8 cellular contexts compared by ENCODE assay signal in the genomic region with DNA sequence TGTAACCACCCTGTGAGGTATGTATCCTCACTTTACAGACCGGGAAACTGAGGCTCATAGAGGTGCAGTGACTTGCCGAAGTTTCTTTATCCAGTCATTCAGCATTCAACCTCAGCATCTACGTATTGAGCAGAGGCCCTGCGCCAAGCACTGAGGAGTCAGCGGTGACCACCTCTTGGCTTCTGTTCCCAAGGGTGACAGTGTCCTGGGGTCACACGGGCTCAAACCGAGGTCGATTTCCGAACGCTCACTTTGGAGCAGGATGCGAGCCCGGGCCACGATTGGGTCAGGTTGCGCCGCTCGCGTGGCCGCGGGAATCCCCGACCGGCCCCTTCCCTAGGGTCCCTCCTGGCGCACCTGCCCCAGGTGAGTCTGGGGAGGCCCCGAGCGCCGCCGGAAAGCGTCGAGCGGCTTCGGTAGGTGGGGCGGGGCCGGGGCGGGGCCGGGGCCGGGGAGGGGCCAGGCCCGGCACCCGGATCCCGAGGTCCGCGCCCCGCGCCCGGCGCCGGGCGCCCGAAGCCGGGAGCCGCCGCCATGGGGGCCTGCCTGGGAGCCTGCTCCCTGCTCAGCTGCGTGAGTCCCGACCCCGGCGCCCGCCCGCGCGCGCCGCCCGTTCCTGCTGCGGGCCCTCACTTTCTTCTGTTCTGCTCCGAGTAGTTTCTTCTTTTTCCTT. TPM values are rescaled to one million over a fixed set of nuclear protein-coding genes. Genes with fewer than 3 reads are reported as not detected.
DNase-seq lines count a peak whose midpoint lies in the region; ATAC-seq, FAIRE-seq and TF ChIP-seq lines count a peak whose summit lies in the region.

A gene (plus strand): TSS at position 482 of the 673 bp plus-strand sequence. CDS start 53 bp downstream, at position 535.

- no peak for TF ChIP-seq EP300 in A549 (IDR thresholded peaks at IDR 0.05)

- intact Hi-C loops in adrenal gland (cut with DNase I), result loop anchor here in 1 of 2 donors (5.0 kb wide), 1 partner anchor 221 kb away; no protein-coding TSS in a partner anchor

- H3F3A ChIP-seq in smooth muscle cell (ENCODE audit: low read depth), result no peaks in the 10 kb centered on the region

- peaks cover 15% of the 10 kb centered on the region for H4K20me1 ChIP-seq in smooth muscle cell (ENCODE audit: low read depth)

- H3K79me2 ChIP-seq in smooth muscle cell (ENCODE audit: low read depth), result no peaks in the 10 kb centered on the region

- no peak for TF ChIP-seq RAD21 in A549 (conservative IDR thresholded peaks at IDR 0.05 in 1 of 2, IDR thresholded peaks at IDR 0.05 in 1 of 2)

- H3K36me3 ChIP-seq in adrenal gland (replicated peaks in 1 of 2) (no peaks in the 10 kb centered on the region), smooth muscle cell (ENCODE audit: low read depth) (no peaks in the 10 kb centered on the region)

- peak; percentile 74 to 78 for ATAC-seq in A549

- TF ChIP-seq POLR2A in A549 (IDR thresholded peaks at IDR 0.05; ENCODE audit: low read length) (peak; percentile 34), adrenal gland (IDR thresholded peaks at IDR 0.05) (peak in 1 of 2 donors; percentile 43)

- no peaks in the 10 kb centered on the region for H3K9me3 ChIP-seq in A549
- H3K9me3 ChIP-seq in adrenal gland (replicated peaks in 1 of 3), result no peaks in the 10 kb centered on the region
- H3K9me3 ChIP-seq in smooth muscle cell (replicated peaks; ENCODE audit: low read depth), result no peaks in the 10 kb centered on the region

- peak within 1 kb of the TSS; percentile 95 for H2AFZ ChIP-seq in smooth muscle cell (ENCODE audit: low read depth)

- peak in 1 of 2 experiments; percentile 28 for DNase-seq in A549 (ENCODE audit: low read depth in 1 of 2, low spot score in 1 of 2)
- peak; percentile 80 for DNase-seq in GM10248 (ENCODE audit: extremely low spot score)
- peak; percentile 59 for DNase-seq in NCI-H146 (lab: John Stamatoyannopoulos, UW)
- peak in 5 of 7 donors; percentile 35 to 63 (median 47) for DNase-seq in adrenal gland
- no peak for DNase-seq in smooth muscle cell (lab: John Stamatoyannopoulos, UW; ENCODE audit: unreplicated experiment)
- no peak for DNase-seq in foreskin melanocyte
- DNase-seq in HCEC 1CT, result no peak

- TF ChIP-seq CTCF in A549 (IDR thresholded peaks at IDR 0.05) (no peak), GM10248 (IDR thresholded peaks at IDR 0.05; ENCODE audit: control extremely low read depth, extremely low read depth, low read depth, missing control alignments) (no peak), adrenal gland (IDR thresholded peaks at IDR 0.05) (no peak), smooth muscle cell (IDR thresholded peaks at IDR 0.05; ENCODE audit: borderline replicate concordance, insufficient read depth, poor library complexity, severe bottlenecking) (no peak)

- no peak for FAIRE-seq in A549 (lab: Jason Lieb, UNC)

- H3K4me3 ChIP-seq in A549 (peak within 1 kb of the TSS; percentile 62), adrenal gland (peak within 1 kb of the TSS; percentile 38 to 86 (median 59)), iPS-11a (ENCODE audit: low read depth, low read length) (peak within 1 kb of the TSS; percentile 84), smooth muscle cell (peak within 1 kb of the TSS; percentile 73)

- 2% methylated on average over 16 of the region's 63 CpGs for WGBS in A549 (ENCODE audit: missing lambda C conversion rate)
- 2 to 31% (median 4%) methylated on average over 5 to 63 of the region's 63 CpGs for WGBS in adrenal gland, 4 donors
- WGBS in smooth muscle cell (ENCODE audit: low lambda C conversion rate), result 8% methylated on average over 26 of the region's 63 CpGs

- CTCF ChIA-PET in A549 (lab: Yijun Ruan, JAX), result interaction anchor here (4.8 to 6.3 kb wide), 2 partner anchors 10 to 17 kb away, joined by 29 to 49 read pairs; no protein-coding TSS in a partner anchor
- CTCF ChIA-PET in GM10248 (lab: Yijun Ruan, JAX), result interaction anchor here (0.7 to 2.7 kb wide), 3 partner anchors 9 to 28 kb away, joined by 3 to 15 read pairs (median 11); no protein-coding TSS in a partner anchor

- POLR2A ChIA-PET in A549 (lab: Yijun Ruan, JAX) (no interaction called here), GM10248 (lab: Yijun Ruan, JAX) (no interaction called here)

- H3K27me3 ChIP-seq in adrenal gland, result peaks cover 3% of the 10 kb centered on the region
- H3K27me3 ChIP-seq in smooth muscle cell (ENCODE audit: low read depth), result peaks cover 10% of the 10 kb centered on the region

- peaks cover 13% of the 10 kb centered on the region for H3K4me1 ChIP-seq in A549
- H3K4me1 ChIP-seq in adrenal gland (replicated peaks in 1 of 2), result peaks cover 5 to 14% of the 10 kb centered on the region in 2 donors
- peaks cover 11% of the 10 kb centered on the region for H3K4me1 ChIP-seq in smooth muscle cell (ENCODE audit: low read depth)

- peak within 1 kb of the TSS; percentile 98 for H3K4me2 ChIP-seq in A549
- peak within 1 kb of the TSS; percentile 96 for H3K4me2 ChIP-seq in smooth muscle cell

- H3K9ac ChIP-seq in smooth muscle cell (ENCODE audit: low read depth), result peak within 1 kb of the TSS; percentile 77

- H3K27ac ChIP-seq in A549 (peak within 1 kb of the TSS; percentile 69 to 97), adrenal gland (peak within 1 kb of the TSS in 3 of 5 donors; percentile 20 to 69 (median 26)), smooth muscle cell (ENCODE audit: low read depth) (no peak within 1 kb of the TSS)

TF ChIP-seq in A549, 52 proteins besides CTCF, POLR2A, EP300 and RAD21:
- TF ChIP-seq JUN (IDR thresholded peaks at IDR 0.05) (no peak; a peak in 1 of 5 replicates), POLR2AphosphoS2 (conservative IDR thresholded peaks at IDR 0.05; ENCODE audit: low read length) (no peak), HDAC2 (IDR thresholded peaks at IDR 0.05) (no peak), JUNB (IDR thresholded peaks at IDR 0.05) (no peak), RCOR1 (IDR thresholded peaks at IDR 0.05; ENCODE audit: low read depth, low read length) (no peak), FOXS1 (CRISPR knock-in tag; IDR thresholded peaks at IDR 0.05) (no peak), EHF (CRISPR knock-in tag; IDR thresholded peaks at IDR 0.05) (no peak), NR3C1 (IDR thresholded peaks at IDR 0.05) (no peak), FOSB (CRISPR knock-in tag; IDR thresholded peaks at IDR 0.05) (no peak)
- TF ChIP-seq, protein P1, sequence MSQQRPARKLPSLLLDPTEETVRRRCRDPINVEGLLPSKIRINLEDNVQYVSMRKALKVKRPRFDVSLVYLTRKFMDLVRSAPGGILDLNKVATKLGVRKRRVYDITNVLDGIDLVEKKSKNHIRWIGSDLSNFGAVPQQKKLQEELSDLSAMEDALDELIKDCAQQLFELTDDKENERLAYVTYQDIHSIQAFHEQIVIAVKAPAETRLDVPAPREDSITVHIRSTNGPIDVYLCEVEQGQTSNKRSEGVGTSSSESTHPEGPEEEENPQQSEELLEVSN (IDR thresholded peaks at IDR 0.05; ENCODE audit: borderline replicate concordance, low read depth), result no peak
- TF ChIP-seq, protein P2, sequence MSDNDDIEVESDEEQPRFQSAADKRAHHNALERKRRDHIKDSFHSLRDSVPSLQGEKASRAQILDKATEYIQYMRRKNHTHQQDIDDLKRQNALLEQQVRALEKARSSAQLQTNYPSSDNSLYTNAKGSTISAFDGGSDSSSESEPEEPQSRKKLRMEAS (IDR thresholded peaks at IDR 0.05), result no peak

RNA-seq across cellular contexts. Expression of the gene that starts here (rescaled TPM):
- polyA plus RNA-seq in A549 (2011; rRNA removed) (6.0 and 7.5 TPM in 2 replicates), A549 (2017; fragmentation: RNase III; extraction: RNeasy Plus Mini Kit Qiagen cat#74134 plus additional on column Dnase treatment) (16.1 to 21.1 TPM (median 16.3 TPM) in 3 replicates), adrenal gland (10 to 100 TPM in 2 of 3 donors, 1 to 10 TPM in 1; 8.3 to 34.0 (median 19.7) TPM), smooth muscle cell (41.3 and 98.8 TPM in 2 replicates)
- 12.3 and 18.1 TPM in 2 replicates for polyA plus RNA-seq in A549 (2012; cell fraction: cytosol; rRNA removed)
- 15.5 and 21.5 TPM in 2 replicates for polyA plus RNA-seq in A549 (2012; cell fraction: nucleus; rRNA removed)
- 5.2 and 8.3 TPM in 2 replicates for polyA minus RNA-seq in A549 (2011; rRNA and poly(A)+ RNA removed)
- total RNA-seq in adrenal gland (10 to 100 TPM; 12.5 to 35.8 (median 20.6) TPM), smooth muscle cell (26.4 and 31.6 TPM in 2 replicates)

Comparison
In these comparisons a context has a peak if more than half of its experiments do, and no peak if none do; other contexts are left out.
1. DNase-seq: peak in GM10248 (single experiment), NCI-H146 (single experiment) and adrenal gland (5 of 7); none in smooth muscle cell (single experiment), foreskin melanocyte (single experiment) and HCEC 1CT (single experiment).
2. Peak in every context shown above with its lines, with median percentiles within 50 percentile points of each other: H3K4me3 ChIP-seq.